In the genomic region with DNA sequence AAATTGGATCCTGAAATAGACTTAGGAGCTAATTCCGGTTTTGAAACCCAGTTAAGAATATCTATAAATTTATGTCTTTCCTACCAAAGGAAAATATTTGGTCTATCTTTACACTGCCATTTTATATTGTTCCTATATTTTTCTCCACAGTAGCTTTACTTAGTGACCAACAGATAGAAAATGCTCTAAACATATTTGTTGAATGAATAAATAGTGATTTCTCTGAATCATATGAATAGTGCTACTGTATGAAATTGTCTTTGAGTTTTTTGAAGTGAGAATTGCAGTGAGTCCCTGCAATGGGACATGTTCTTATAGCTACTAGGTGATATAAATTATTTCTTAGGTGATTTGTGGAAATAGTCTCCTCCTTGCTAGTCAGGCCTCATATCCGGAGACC, we compare ENCODE assay signal across 16 cellular contexts. TPM values are rescaled to one million over a fixed set of nuclear protein-coding genes. Genes with fewer than 3 reads are reported as not detected.
DNase-seq lines count a peak whose midpoint lies in the region; ATAC-seq, FAIRE-seq and TF ChIP-seq lines count a peak whose summit lies in the region.
"Had no signal": no experiment of that assay in that cellular context is flagged by ENCODE, and none has a peak within 500 bp of the region (broad histone marks: within the 10 kb centered on the region; RNA-seq: fewer than 3 reads in every experiment).

No MANE protein-coding gene starts in this region.

- H3K4me3 ChIP-seq in astrocyte (ENCODE audit: insufficient read depth, low read depth, low read length): no peak overlapping the region
- H3K4me3 ChIP-seq in osteoblast (ENCODE audit: insufficient read depth, low read length): no peak overlapping the region
- H3K4me3 ChIP-seq: A549, BLaER1, GM12878 had no signal

- H3K4me2 ChIP-seq in astrocyte (ENCODE audit: low read length): no peak overlapping the region
- H3K4me2 ChIP-seq in osteoblast (ENCODE audit: insufficient read depth, low read length): peak overlapping the region; percentile 33
- H3K4me2 ChIP-seq: A549, BLaER1 had no signal

- no peaks in the 10 kb centered on the region for H3K9me3 ChIP-seq in astrocyte (ENCODE audit: insufficient read depth, low read depth, low read length)
- H3K9me3 ChIP-seq in osteoblast (ENCODE audit: low read depth, low read length): no peaks in the 10 kb centered on the region
- H3K9me3 ChIP-seq: A549, BLaER1, Caco-2 had no signal

- H3K27me3 ChIP-seq in astrocyte (ENCODE audit: insufficient read depth, low read length): no peaks in the 10 kb centered on the region
- H3K27me3 ChIP-seq in osteoblast (ENCODE audit: insufficient read depth, low read length): no peaks in the 10 kb centered on the region
- H3K27me3 ChIP-seq: BLaER1 had no signal

- TF ChIP-seq CTCF in astrocyte (IDR thresholded peaks at IDR 0.05; ENCODE audit: insufficient read depth, low read depth, low read length): no peak
- TF ChIP-seq CTCF in osteoblast (IDR thresholded peaks at IDR 0.05; ENCODE audit: extremely low read depth, low read depth, low read length): no peak

- H3K27me3 Mint-ChIP-seq in astrocyte (ENCODE audit: low read depth, unreplicated experiment): no peaks in the 10 kb centered on the region

- no peak overlapping the region for H3K27ac ChIP-seq in astrocyte (ENCODE audit: low read depth, low read length)
- peak overlapping the region; percentile 40 for H3K27ac ChIP-seq in osteoblast (ENCODE audit: low read depth, low read length)
- H3K27ac ChIP-seq: A549, BLaER1 had no signal

- ATAC-seq in GM21447 (IDR thresholded peaks at IDR 0.05; ENCODE audit: unreplicated experiment) (no peak), GM21526 (IDR thresholded peaks at IDR 0.05; ENCODE audit: low FRiP score, unreplicated experiment) (no peak)
- ATAC-seq: A549, GM12878, HCT116 had no signal

- FAIRE-seq in astrocyte (lab: Jason Lieb, UNC): peak; percentile 5
- FAIRE-seq: A549, GM12878, GM18507 had no signal

- H3K9me3 Mint-ChIP-seq in astrocyte (ENCODE audit: unreplicated experiment): no peaks in the 10 kb centered on the region

- no peaks in the 10 kb centered on the region for H4K20me1 ChIP-seq in astrocyte (ENCODE audit: insufficient read depth, low read length)
- no peaks in the 10 kb centered on the region for H4K20me1 ChIP-seq in osteoblast (ENCODE audit: insufficient read depth, low read length)
- H4K20me1 ChIP-seq: BLaER1 had no signal

- H3K27ac Mint-ChIP-seq in astrocyte (ENCODE audit: unreplicated experiment): no peak overlapping the region

- H2AFZ ChIP-seq in astrocyte (ENCODE audit: low read depth, low read length) (no peak overlapping the region), osteoblast (ENCODE audit: low read length) (no peak overlapping the region)

- H3K36me3 ChIP-seq in astrocyte (ENCODE audit: insufficient read depth, low read length) (no peaks in the 10 kb centered on the region), osteoblast (ENCODE audit: insufficient read depth, low read length) (no peaks in the 10 kb centered on the region)
- H3K36me3 ChIP-seq: BLaER1 had no signal

- H3K79me2 ChIP-seq in astrocyte (ENCODE audit: insufficient read depth, low read length) (no peaks in the 10 kb centered on the region), osteoblast (ENCODE audit: insufficient read depth, low read length) (no peaks in the 10 kb centered on the region)

- H3K4me1 Mint-ChIP-seq in astrocyte (ENCODE audit: low read depth, unreplicated experiment): peaks cover 36% of the 10 kb centered on the region

- no peaks in the 10 kb centered on the region for H3K36me3 Mint-ChIP-seq in astrocyte (ENCODE audit: low read depth, unreplicated experiment)
- H3K36me3 Mint-ChIP-seq: CD8-positive, alpha-beta memory T cell had no signal

- no peak overlapping the region for H3K9ac ChIP-seq in astrocyte (ENCODE audit: low read length)
- H3K9ac ChIP-seq: BLaER1 had no signal

- DNase-seq in ELR (ENCODE audit: low read depth) (peak; percentile 65), LHCN-M2 (ENCODE audit: low read depth) (peak; percentile 13), astrocyte (ENCODE audit: low read depth) (no peak), osteoblast (ENCODE audit: insufficient read length, low spot score, missing footprints) (no peak), NCI-H2196 (lab: John Stamatoyannopoulos, UW; ENCODE audit: unreplicated experiment) (no peak), epidermal melanocyte (ENCODE audit: insufficient read length, low spot score) (no peak)
- DNase-seq: Caco-2; CD8-positive, alpha-beta memory T cell; DND-41 had no signal

- no peak overlapping the region for H3K4me3 Mint-ChIP-seq in astrocyte (ENCODE audit: unreplicated experiment)
- H3K4me3 Mint-ChIP-seq: CD8-positive, alpha-beta memory T cell had no signal

- H3K4me1 ChIP-seq in astrocyte (ENCODE audit: insufficient read depth, low read length) (peaks cover 17% of the 10 kb centered on the region), osteoblast (ENCODE audit: insufficient read depth, low read length) (peaks cover 48% of the 10 kb centered on the region)
- H3K4me1 ChIP-seq: BLaER1 had no signal

RNA-seq across cellular contexts. Expression of a gene that starts 18.5 kb away (rescaled TPM):
- total RNA-seq in LHCN-M2 (2014; rRNA removed) (229 and 243 TPM in 2 replicates), astrocyte (165 and 166 TPM in 2 replicates), osteoblast (193 and 206 TPM in 2 replicates)
- polyA plus RNA-seq in LHCN-M2 (2012): 124 TPM

RNA-seq across cellular contexts. Expression of a gene that starts 48.6 kb away (rescaled TPM):
- 10.0 and 12.4 TPM in 2 replicates for total RNA-seq in LHCN-M2 (2014; rRNA removed)
- polyA plus RNA-seq in LHCN-M2 (2012): 1.3 TPM
- total RNA-seq in astrocyte: 4.2 and 6.4 TPM in 2 replicates
- total RNA-seq in osteoblast: 4.3 and 5.0 TPM in 2 replicates

Comparison
In these comparisons a context has a peak if more than half of its experiments do, and no peak if none do; other contexts are left out.
1. DNase-seq: peak in ELR (single experiment) and LHCN-M2 (single experiment); none in astrocyte (single experiment), osteoblast (single experiment), NCI-H2196 (single experiment) and epidermal melanocyte (single experiment).